8 cellular contexts compared by ENCODE assay signal in genomic region chr21:34642211-34643075, GRCh38. TPM values are rescaled to one million over a fixed set of nuclear protein-coding genes. Genes with fewer than 3 reads are reported as not detected.
A peak's percentile ranks its signal among the peaks of the same experiment; 100 is the strongest.
DNase-seq lines count a peak whose midpoint lies in the region; ATAC-seq, FAIRE-seq and TF ChIP-seq lines count a peak whose summit lies in the region.

No MANE protein-coding gene starts in this region.

- H3K4me1 Mint-ChIP-seq in nephron progenitor cell, result peaks cover 7% of the 10 kb centered on the region

- in situ Hi-C loops in G401 (cut with HindIII; ENCODE audit: low sequenced_read_pairs), result no loop called here

- H3K4me3 ChIP-seq in fibroblast of the aortic adventitia (ENCODE audit: low read depth, low read length), result no peak overlapping the region

- no peak overlapping the region for H3K27ac Mint-ChIP-seq in nephron progenitor cell

- H3K4me3 Mint-ChIP-seq in nephron progenitor cell, result no peak overlapping the region

- H3K9me3 Mint-ChIP-seq in nephron progenitor cell, result peaks cover 3% of the 10 kb centered on the region

- FAIRE-seq in GM12892 (lab: Jason Lieb, UNC), result peak; percentile 89

- H3K36me3 Mint-ChIP-seq in nephron progenitor cell (ENCODE audit: low read depth), result no peaks in the 10 kb centered on the region

- no peak for TF ChIP-seq POLR2A in GM12892 (IDR thresholded peaks at IDR 0.05; ENCODE audit: low read depth, low read length)

- DNase-seq in GM12892 (ENCODE audit: insufficient read length) (no peak), fibroblast of the aortic adventitia (ENCODE audit: low read depth) (peak; percentile 35), DMS 273 treated with DMSO at 0.1 percent for 48 hours (lab: John Stamatoyannopoulos, UW) (no peak), G401 (ENCODE audit: low spot score) (no peak), nephron progenitor cell (no peak)

- ATAC-seq in GM21528 (IDR thresholded peaks at IDR 0.05; ENCODE audit: low FRiP score, unreplicated experiment) (peak; percentile 51), HG03460 (IDR thresholded peaks at IDR 0.05; ENCODE audit: unreplicated experiment) (peak; percentile 57), GM18873 (IDR thresholded peaks at IDR 0.05; ENCODE audit: low FRiP score, unreplicated experiment) (no peak)

- peaks cover 10% of the 10 kb centered on the region for H3K27me3 Mint-ChIP-seq in nephron progenitor cell (ENCODE audit: low read depth, poor library complexity)

- TF ChIP-seq CTCF in fibroblast of the aortic adventitia (IDR thresholded peaks at IDR 0.05; ENCODE audit: insufficient read depth, low read length) (no peak), nephron progenitor cell (IDR thresholded peaks at IDR 0.05) (no peak)

RNA-seq across cellular contexts. Expression of gene CLIC6, which starts 26.4 kb away (rescaled TPM):
- polyA plus RNA-seq in GM12892 (2012; ENCODE audit: missing spikeins), result 9.9 TPM
- total RNA-seq in fibroblast of the aortic adventitia (ENCODE audit: low replicate concordance), result 0.18 TPM in 1 of 2 replicates, not detected in the other
- not detected in 2 replicates for total RNA-seq in G401 (2014; rRNA removed; shearing (Covaris generic))

RNA-seq across cellular contexts. Expression of gene RCAN1, which starts 27.5 kb away (rescaled TPM):
- 6.7 TPM for polyA plus RNA-seq in GM12892 (2012; ENCODE audit: missing spikeins)
- total RNA-seq in fibroblast of the aortic adventitia (ENCODE audit: low replicate concordance), result 30.5 and 39.7 TPM in 2 replicates
- total RNA-seq in G401 (2014; rRNA removed; shearing (Covaris generic)), result 14.4 and 21.6 TPM in 2 replicates
